8 cellular contexts compared by ENCODE assay signal in the genomic region with DNA sequence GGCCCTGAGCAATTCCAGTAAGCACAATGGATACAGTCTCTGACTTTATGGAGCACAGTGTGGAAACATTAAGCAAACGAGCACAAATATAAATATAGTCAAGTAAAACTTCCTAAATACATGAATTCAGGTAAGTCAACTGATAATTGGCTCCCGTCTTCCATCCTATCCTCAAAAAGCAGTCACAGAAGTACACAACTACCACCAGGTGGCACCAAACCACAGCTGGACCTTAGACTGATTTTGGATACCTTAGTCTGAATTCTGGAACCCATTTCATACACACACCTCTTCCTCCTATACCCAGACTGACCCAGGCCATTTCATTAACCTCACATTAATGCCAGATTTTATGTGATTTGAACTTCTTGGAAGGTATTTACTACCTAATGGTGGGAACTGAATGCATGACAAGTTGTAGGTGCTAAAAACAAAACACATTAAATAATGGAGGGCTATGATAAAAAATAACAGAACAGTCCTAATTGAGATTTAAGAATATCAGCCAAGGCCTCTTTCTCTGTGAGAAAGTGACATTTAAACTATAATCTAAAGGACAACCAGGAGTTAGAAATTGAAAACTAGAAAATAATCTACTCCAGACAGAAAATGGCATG.
DNase-seq lines count a peak whose midpoint lies in the region; ATAC-seq and TF ChIP-seq lines count a peak whose summit lies in the region.

No MANE protein-coding gene starts in this region.

- peak; percentile 85 for DNase-seq in CD1c-positive myeloid dendritic cell (ENCODE audit: extremely low spot score)
- peak; percentile 46 for DNase-seq in GM19240 (ENCODE audit: insufficient read length, low spot score)
- peak; percentile 56 to 76 for DNase-seq in HL-60 (ENCODE audit: low read depth in 1 of 2, low spot score in 1 of 2)
- peak; percentile 82 for DNase-seq in NCI-H82 (lab: John Stamatoyannopoulos, UW)
- peak; percentile 78 for DNase-seq in activated CD4-positive, alpha-beta memory T cell treated with anti-CD3 and anti-CD28 coated beads, Interleukin-2, amount 10 ng/mL, durations not matched to agents 7 days and 5 days
- peak; percentile 58 to 67 (median 64) for DNase-seq in effector memory CD8-positive, alpha-beta T cell
- DNase-seq in midbrain (lab: John Stamatoyannopoulos, UW): peak; percentile 82
- peak; percentile 40 to 50 for DNase-seq in stimulated activated CD8-positive, alpha-beta memory T cell treated with anti-CD3 and anti-CD28 coated beads, Interleukin-4, amount 100 ng/mL, for 4 hours (ENCODE audit: low read depth in 2 of 2, low spot score in 1 of 2)

- H3K9me3 Mint-ChIP-seq in activated CD4-positive, alpha-beta memory T cell treated with anti-CD3 and anti-CD28 coated beads, Interleukin-2, amount 10 ng/mL, durations not matched to agents 7 days and 5 days: no peaks in the 10 kb centered on the region
- no peaks in the 10 kb centered on the region for H3K9me3 Mint-ChIP-seq in effector memory CD8-positive, alpha-beta T cell

- peak; percentile 77 for TF ChIP-seq CTCF in HL-60 (IDR thresholded peaks at IDR 0.05; ENCODE audit: insufficient read depth, low read length)

- H3K4me3 Mint-ChIP-seq in activated CD4-positive, alpha-beta memory T cell treated with anti-CD3 and anti-CD28 coated beads, Interleukin-2, amount 10 ng/mL, durations not matched to agents 7 days and 5 days: no peak overlapping the region
- no peak overlapping the region for H3K4me3 Mint-ChIP-seq in effector memory CD8-positive, alpha-beta T cell

- CTCF ChIA-PET in activated CD4-positive, alpha-beta memory T cell treated with anti-CD3 and anti-CD28 coated beads, Interleukin-2, amount 10 ng/mL, durations not matched to agents 7 days and 5 days (lab: Charles Lee): interaction anchor here (0.7 to 6.1 kb wide), 14 partner anchors 9 to 431 kb away, joined by 3 to 61 read pairs (median 4); a partner anchor contains a TSS

- ATAC-seq in effector memory CD8-positive, alpha-beta T cell (replicated peaks): peak; percentile 88

- no peaks in the 10 kb centered on the region for H3K27me3 ChIP-seq in HL-60 (ENCODE audit: insufficient read depth, poor library complexity, severe bottlenecking)

- H3K4me3 ChIP-seq in HL-60 (replicated peaks; ENCODE audit: insufficient read depth, low read length): no peak overlapping the region

- H3K36me3 Mint-ChIP-seq in activated CD4-positive, alpha-beta memory T cell treated with anti-CD3 and anti-CD28 coated beads, Interleukin-2, amount 10 ng/mL, durations not matched to agents 7 days and 5 days (ENCODE audit: low read depth): no peaks in the 10 kb centered on the region
- H3K36me3 Mint-ChIP-seq in effector memory CD8-positive, alpha-beta T cell (ENCODE audit: insufficient read depth): no peaks in the 10 kb centered on the region

- POLR2A ChIA-PET in activated CD4-positive, alpha-beta memory T cell treated with anti-CD3 and anti-CD28 coated beads, Interleukin-2, amount 10 ng/mL, durations not matched to agents 7 days and 5 days (lab: Charles Lee): interaction anchor here (0.9 to 1.2 kb wide), 3 partner anchors 16 to 79 kb away, joined by 3 to 4 read pairs (median 3); no protein-coding TSS in a partner anchor

- no peak overlapping the region for H3K27ac Mint-ChIP-seq in activated CD4-positive, alpha-beta memory T cell treated with anti-CD3 and anti-CD28 coated beads, Interleukin-2, amount 10 ng/mL, durations not matched to agents 7 days and 5 days
- no peak overlapping the region for H3K27ac Mint-ChIP-seq in effector memory CD8-positive, alpha-beta T cell

- no peaks in the 10 kb centered on the region for H3K4me1 Mint-ChIP-seq in activated CD4-positive, alpha-beta memory T cell treated with anti-CD3 and anti-CD28 coated beads, Interleukin-2, amount 10 ng/mL, durations not matched to agents 7 days and 5 days
- H3K4me1 Mint-ChIP-seq in effector memory CD8-positive, alpha-beta T cell (ENCODE audit: low read depth in 2 of 2): peaks cover 0 to 6% of the 10 kb centered on the region in 2 donors

- H3K27ac ChIP-seq in HL-60 (replicated peaks): no peak overlapping the region

- H3K27me3 Mint-ChIP-seq in activated CD4-positive, alpha-beta memory T cell treated with anti-CD3 and anti-CD28 coated beads, Interleukin-2, amount 10 ng/mL, durations not matched to agents 7 days and 5 days: no peaks in the 10 kb centered on the region
- H3K27me3 Mint-ChIP-seq in effector memory CD8-positive, alpha-beta T cell: no peaks in the 10 kb centered on the region
